ENCODE assay signal across 13 cellular contexts in the genomic region with DNA sequence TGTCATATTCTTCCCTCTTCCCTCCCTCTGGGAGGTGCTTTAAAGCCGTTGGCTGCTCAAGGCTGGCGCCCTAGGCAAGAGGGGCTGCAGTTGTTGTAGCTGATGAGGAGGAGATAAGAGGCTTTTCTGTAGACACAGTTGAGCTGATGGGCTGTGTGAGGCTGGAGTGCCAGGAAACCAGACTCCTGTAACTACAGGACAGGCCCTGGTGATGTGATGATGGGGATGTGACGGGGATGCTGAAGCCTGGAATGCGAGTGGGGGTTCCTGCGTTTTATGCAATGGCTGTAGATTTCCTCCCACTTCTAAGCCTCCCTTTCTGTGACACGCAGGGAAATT.
"Had no signal": no experiment of that assay in that cellular context is flagged by ENCODE, and none has a peak within 500 bp of the region (broad histone marks: within the 10 kb centered on the region; RNA-seq: fewer than 3 reads in every experiment).

No MANE protein-coding gene starts in this region.

- H3K36me3 Mint-ChIP-seq: naive B cell; stimulated activated effector memory CD8-positive, alpha-beta T cell treated with anti-CD3 and anti-CD28 coated beads, Interleukin-12 subunit alpha, Interleukin-12 subunit beta, amount 100 ng/mL, for 72 hours had no signal

- H3K27ac Mint-ChIP-seq: endodermal cell; naive B cell; stimulated activated effector memory CD8-positive, alpha-beta T cell treated with anti-CD3 and anti-CD28 coated beads, Interleukin-12 subunit alpha, Interleukin-12 subunit beta, amount 100 ng/mL, for 72 hours had no signal

- H3K27ac ChIP-seq: gastroesophageal sphincter, heart right ventricle, ovary, thoracic aorta, upper lobe of right lung had no signal

- H3K36me3 ChIP-seq: gastroesophageal sphincter, heart right ventricle, ovary, thoracic aorta, upper lobe of right lung had no signal

- DNase-seq: activated CD4-positive, CD25-positive, alpha-beta regulatory T cell treated with anti-CD3 and anti-CD28 coated beads, Interleukin-2, amount 50 U/mL, for 72 hours; activated naive CD4-positive, alpha-beta T cell treated with Interleukin-2 at 50 U/mL for 16 hours; activated T-cell treated with anti-CD3 and anti-CD28 coated beads for 4 hours; anterior cingulate cortex; dermis blood vessel endothelial cell; endodermal cell; heart right ventricle; naive B cell; ovary had no signal

- H3K9me3 ChIP-seq: gastroesophageal sphincter, heart right ventricle, ovary, thoracic aorta, upper lobe of right lung had no signal

- H3K4me3 ChIP-seq: gastroesophageal sphincter, heart right ventricle, ovary, thoracic aorta, upper lobe of right lung had no signal

- H3K9me3 Mint-ChIP-seq: stimulated activated effector memory CD8-positive, alpha-beta T cell treated with anti-CD3 and anti-CD28 coated beads, Interleukin-12 subunit alpha, Interleukin-12 subunit beta, amount 100 ng/mL, for 72 hours had no signal

- H3K4me3 Mint-ChIP-seq: endodermal cell; naive B cell; stimulated activated effector memory CD8-positive, alpha-beta T cell treated with anti-CD3 and anti-CD28 coated beads, Interleukin-12 subunit alpha, Interleukin-12 subunit beta, amount 100 ng/mL, for 72 hours had no signal

- H3K27me3 ChIP-seq: gastroesophageal sphincter, ovary, upper lobe of right lung had no signal
